13 cellular contexts compared by ENCODE assay signal in genomic region chr10:53432035-53432434, GRCh38.
DNase-seq lines count a peak whose midpoint lies in the region; ATAC-seq, FAIRE-seq and TF ChIP-seq lines count a peak whose summit lies in the region.
"Had no signal": no experiment of that assay in that cellular context is flagged by ENCODE, and none has a peak within 500 bp of the region (broad histone marks: within the 10 kb centered on the region; RNA-seq: fewer than 3 reads in every experiment).

No MANE protein-coding gene starts in this region.

- H3K9me3 Mint-ChIP-seq in naive thymus-derived CD8-positive, alpha-beta T cell, result peaks cover 0 to 28% (median 6%) of the 10 kb centered on the region in 9 donors

- no peak for FAIRE-seq in GM12878 (lab: Jason Lieb, UNC)
- FAIRE-seq: G401.6, GM19239, H1 had no signal

- no TSS peak for BruUV-seq in GM12878 (replicated peaks; lab: Mats Ljungman, UMichigan)

- H3K79me2 ChIP-seq in GM12878 (ENCODE audit: control insufficient read depth, insufficient read depth, low read length), result no peaks in the 10 kb centered on the region

- no peaks in the 10 kb centered on the region for H3K36me3 Mint-ChIP-seq in naive thymus-derived CD8-positive, alpha-beta T cell

- 13% methylated on average over 2 of the region's 2 CpGs for WGBS in GM12878 (ENCODE audit: insufficient coverage, insufficient replicate concordance, low lambda C conversion rate, missing lambda C conversion rate)

- H4K20me1 ChIP-seq in GM12878 (ENCODE audit: control insufficient read depth, insufficient read depth), result no peaks in the 10 kb centered on the region

- ATAC-seq in GM18868 (IDR thresholded peaks at IDR 0.05; ENCODE audit: unreplicated experiment) (peak; percentile 47), GM12878 (peak; percentile 65)
- no peak for ATAC-seq in naive thymus-derived CD8-positive, alpha-beta T cell

- H3K36me3 ChIP-seq in GM12878 (ENCODE audit: control insufficient read depth in 2 of 2, insufficient read depth in 2 of 2, low read length in 1 of 2), result no peaks in the 10 kb centered on the region
- H3K36me3 ChIP-seq: HAP-1 had no signal

- no peak overlapping the region for H3K27ac Mint-ChIP-seq in naive thymus-derived CD8-positive, alpha-beta T cell
- H3K27ac Mint-ChIP-seq: CD4-positive, alpha-beta T cell had no signal

- in situ Hi-C loops in GM12878 (cut with MboI), result no loop called here

- DNase-seq in NCI-H146 treated with DMSO at 0.1 percent for 48 hours (lab: John Stamatoyannopoulos, UW; ENCODE audit: unreplicated experiment) (peak; percentile 31), GM12878 (ENCODE audit: low read depth, low spot score) (no peak), AML-193 (lab: John Stamatoyannopoulos, UW) (no peak), NCI-H82 (lab: John Stamatoyannopoulos, UW) (no peak)
- DNase-seq in naive thymus-derived CD8-positive, alpha-beta T cell, result no peak
- DNase-seq: Caco-2; CD4-positive, alpha-beta T cell had no signal

- no peaks in the 10 kb centered on the region for H3K9me3 ChIP-seq in GM12878 (replicated peaks; ENCODE audit: control insufficient read depth, insufficient read depth, low read length)
- H3K9me3 ChIP-seq: Caco-2, HAP-1 had no signal

- H3K27ac ChIP-seq in GM12878 (ENCODE audit: control insufficient read depth, insufficient read depth), result no peak overlapping the region
- H3K27ac ChIP-seq: C4-2B had no signal

- POLR2A ChIA-PET in GM12878 (lab: Charles Lee), result interaction anchor here (1.1 kb wide), 1 partner anchor 196 kb away, joined by 3 read pairs; no protein-coding TSS in a partner anchor
- POLR2A ChIA-PET in naive thymus-derived CD8-positive, alpha-beta T cell (lab: Charles Lee), result no interaction called here

- SMC1A ChIA-PET in GM12878 (lab: Charles Lee; ENCODE audit: uncharacterized antibody, unreplicated experiment), result interaction anchor here (1.3 kb wide), 1 partner anchor 26 kb away, joined by 4 read pairs; no protein-coding TSS in a partner anchor

- no peak for TF ChIP-seq POLR2A in GM12878 (IDR thresholded peaks at IDR 0.05; ENCODE audit: low read depth, low read length)

- no peak overlapping the region for H3K4me2 ChIP-seq in GM12878 (ENCODE audit: control insufficient read depth, insufficient read depth)

- H3K4me3 ChIP-seq in GM12878, result no peak overlapping the region
- H3K4me3 ChIP-seq: HAP-1 had no signal

- intact Hi-C loops in GM12878 (cut with micrococcal nuclease; ENCODE audit: unreplicated experiment), result loop anchor here (10.0 kb wide), 1 partner anchor 477 kb away; no protein-coding TSS in a partner anchor

- no peak overlapping the region for H3K9ac ChIP-seq in GM12878 (ENCODE audit: control insufficient read depth, insufficient read depth, low read length)

- no peaks in the 10 kb centered on the region for H3K27me3 Mint-ChIP-seq in naive thymus-derived CD8-positive, alpha-beta T cell
- H3K27me3 Mint-ChIP-seq: CD4-positive, alpha-beta T cell had no signal

- TF ChIP-seq CTCF in GM12878 (IDR thresholded peaks at IDR 0.05 in 2 of 3, conservative IDR thresholded peaks at IDR 0.05 in 1 of 3; ENCODE audit: control insufficient read depth in 2 of 3, extremely low read depth in 1 of 3, insufficient read depth in 1 of 3, low read depth in 3 of 3, low read length in 3 of 3), result no peak

- H3K4me1 Mint-ChIP-seq in naive thymus-derived CD8-positive, alpha-beta T cell, result no peaks in the 10 kb centered on the region

- H3K4me3 Mint-ChIP-seq in naive thymus-derived CD8-positive, alpha-beta T cell, result no peak overlapping the region
- H3K4me3 Mint-ChIP-seq: CD4-positive, alpha-beta T cell had no signal

- no peak overlapping the region for H2AFZ ChIP-seq in GM12878 (ENCODE audit: control insufficient read depth, low read depth, low read length)

- no peak for TF ChIP-seq RAD21 in GM12878 (IDR thresholded peaks at IDR 0.05; ENCODE audit: insufficient read depth, low read depth, low read length)

- CTCF ChIA-PET in GM12878 (lab: Yijun Ruan, JAX), result interaction anchor here (1.0 to 1.6 kb wide), 2 partner anchors 9 to 10 kb away, joined by 3 to 5 read pairs; no protein-coding TSS in a partner anchor

- TF ChIP-seq EP300 in GM12878 (IDR thresholded peaks at IDR 0.05; ENCODE audit: borderline replicate concordance in 1 of 2, control insufficient read depth in 1 of 2, low read depth in 2 of 2, low read length in 2 of 2), result no peak

- no peaks in the 10 kb centered on the region for H3K27me3 ChIP-seq in GM12878 (replicated peaks in 1 of 2; ENCODE audit: control insufficient read depth in 2 of 2, insufficient read depth in 2 of 2, low read length in 1 of 2)

- RAD21 ChIA-PET in GM12878 (lab: Charles Lee; ENCODE audit: unreplicated experiment), result no interaction called here

- no peaks in the 10 kb centered on the region for H3K4me1 ChIP-seq in GM12878 (ENCODE audit: control insufficient read depth, insufficient read depth, low read length)
- H3K4me1 ChIP-seq: Caco-2 had no signal

TF ChIP-seq in GM12878, 131 proteins besides CTCF, POLR2A, EP300 and RAD21 (continues in another document):
- TF ChIP-seq USF2 (IDR thresholded peaks at IDR 0.05; ENCODE audit: borderline replicate concordance, low read depth, low read length) (no peak), FOXM1 (IDR thresholded peaks at IDR 0.05; ENCODE audit: low read depth, low read length) (no peak), E4F1 (IDR thresholded peaks at IDR 0.05; ENCODE audit: borderline replicate concordance, partially characterized antibody) (no peak), PAX8 (IDR thresholded peaks at IDR 0.05) (no peak), ZBTB40 (IDR thresholded peaks at IDR 0.05; ENCODE audit: borderline replicate concordance) (peak; percentile 87; the same call in 1 of the 2 replicates), ATF7 (IDR thresholded peaks at IDR 0.05; ENCODE audit: low read depth) (peak; percentile 37; the same call in 1 of the 2 replicates), MTA2 (IDR thresholded peaks at IDR 0.05; ENCODE audit: low read depth) (no peak), SPI1 (IDR thresholded peaks at IDR 0.05; ENCODE audit: borderline replicate concordance, insufficient read depth, low read depth, low read length) (peak; percentile 54; the same call in 1 of the 2 replicates), CBFB (IDR thresholded peaks at IDR 0.05; ENCODE audit: low read depth) (no peak)

Comparison
In these comparisons a context has a peak if more than half of its experiments do, and no peak if none do; other contexts are left out.
1. ATAC-seq: peak in GM18868 (single experiment) and GM12878 (single experiment); none in naive thymus-derived CD8-positive, alpha-beta T cell (0 of 2).